23 cellular contexts compared by ENCODE assay signal in genomic region chr10:96056787-96057186, GRCh38.
"Had no signal": no experiment of that assay in that cellular context is flagged by ENCODE, and none has a peak within 500 bp of the region (broad histone marks: within the 10 kb centered on the region; RNA-seq: fewer than 3 reads in every experiment).

No MANE protein-coding gene starts in this region.

- H3K27ac Mint-ChIP-seq: dendritic cell treated with granulocyte-macrophage colony-stimulating factor and Interleukin-4, amounts not matched to agents 40 ng/mL and 50 ng/mL, for 4 days; effector memory CD8-positive, alpha-beta T cell; endodermal cell; mesothelial cell of epicardium had no signal

- ATAC-seq: effector memory CD8-positive, alpha-beta T cell; esophagus mucosa; gastrocnemius medialis; heart right ventricle; left cardiac atrium; left lung; left ventricle myocardium superior; lower lobe of right lung; mucosa of descending colon had no signal

- H3K9me3 Mint-ChIP-seq: dendritic cell treated with granulocyte-macrophage colony-stimulating factor and Interleukin-4, amounts not matched to agents 40 ng/mL and 50 ng/mL, for 4 days; effector memory CD8-positive, alpha-beta T cell; endodermal cell; mesothelial cell of epicardium; naive B cell had no signal

- DNase-seq: colonic mucosa; cortex of kidney; effector CD8-positive, alpha-beta T cell; effector memory CD8-positive, alpha-beta T cell; endodermal cell; esophagus squamous epithelium; foreskin fibroblast; foreskin melanocyte; gastrocnemius medialis; glutamatergic neuron; head of caudate nucleus; heart right ventricle; hippocampal formation; left cardiac atrium; left lung; left ventricle myocardium superior; lower lobe of right lung; mesenchymal stem cell; mucosa of descending colon; naive B cell had no signal

- H3K27me3 Mint-ChIP-seq: dendritic cell treated with granulocyte-macrophage colony-stimulating factor and Interleukin-4, amounts not matched to agents 40 ng/mL and 50 ng/mL, for 4 days; effector memory CD8-positive, alpha-beta T cell; naive B cell had no signal

- H3K4me3 Mint-ChIP-seq: dendritic cell treated with granulocyte-macrophage colony-stimulating factor and Interleukin-4, amounts not matched to agents 40 ng/mL and 50 ng/mL, for 4 days; effector memory CD8-positive, alpha-beta T cell; endodermal cell; mesothelial cell of epicardium; naive B cell had no signal

- H3K4me1 Mint-ChIP-seq: endodermal cell had no signal
